Comparison of ENCODE assay signal across 8 cellular contexts in the genomic region with DNA sequence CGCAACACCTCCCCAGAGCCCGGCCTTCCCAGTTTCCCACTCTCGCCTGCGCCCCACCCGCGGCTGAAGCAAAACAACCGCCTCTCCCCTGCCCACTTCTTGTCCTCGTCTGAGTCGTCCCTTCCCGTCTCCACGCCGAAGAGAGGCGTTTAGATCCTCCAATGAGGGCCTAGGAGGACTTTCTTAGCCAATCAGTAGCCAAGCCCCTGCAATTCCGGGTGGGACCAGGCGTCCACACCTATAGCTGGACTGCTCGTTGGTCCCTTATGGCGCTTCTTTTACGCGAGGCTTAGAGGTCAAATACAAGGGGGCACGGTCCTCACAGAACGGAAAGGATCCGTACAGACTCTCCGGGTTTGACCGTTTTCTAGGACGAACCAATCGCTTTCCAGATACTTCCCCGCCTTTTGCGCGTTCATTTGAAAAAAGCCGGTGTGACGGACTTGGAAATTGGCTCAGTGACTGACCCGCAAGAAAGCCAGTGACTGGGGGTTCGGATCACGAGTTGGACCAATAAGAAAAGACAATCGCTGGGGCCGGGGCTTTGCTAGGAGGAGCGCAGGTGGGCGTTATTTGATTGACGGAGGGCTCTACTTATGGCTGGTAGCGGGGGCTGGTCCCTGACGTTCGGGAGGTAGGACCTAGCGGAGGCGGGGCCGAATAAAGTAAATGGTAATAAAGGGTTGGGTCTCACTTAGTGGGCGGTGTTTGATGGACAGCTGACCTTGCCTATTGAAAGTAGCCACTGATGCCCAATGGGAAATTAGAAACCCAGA. TPM values are rescaled to one million over a fixed set of nuclear protein-coding genes. Genes with fewer than 3 reads are reported as not detected.
A peak's percentile ranks its signal among the peaks of the same experiment; 100 is the strongest.
DNase-seq lines count a peak whose midpoint lies in the region; ATAC-seq and TF ChIP-seq lines count a peak whose summit lies in the region.

No MANE protein-coding gene starts in this region.

- POLR2A ChIA-PET in AG04450 (lab: Yijun Ruan, JAX) (interaction anchor here (0.7 to 1.2 kb wide), 4 partner anchors 15 to 194 kb away, joined by 3 to 7 read pairs (median 4); a partner anchor contains a TSS), WTC11 (lab: Charles Lee) (interaction anchor here (0.5 to 1.7 kb wide), 7 partner anchors 9 to 147 kb away, joined by 3 to 8 read pairs (median 6); no protein-coding TSS in a partner anchor)

- H3K4me1 Mint-ChIP-seq in WTC11, result peaks cover 27% of the 10 kb centered on the region

- H3K27me3 ChIP-seq in AG04450 (ENCODE audit: control insufficient read depth, insufficient read depth, low read length), result no peaks in the 10 kb centered on the region

- TF ChIP-seq CTCF in AG04450 (IDR thresholded peaks at IDR 0.05; ENCODE audit: low read depth, low read length) (no peak), WTC11 (IDR thresholded peaks at IDR 0.05) (no peak), cardiac fibroblast (IDR thresholded peaks at IDR 0.05; ENCODE audit: low read depth, low read length) (no peak)

- peak overlapping the region; percentile 99 for H3K27ac Mint-ChIP-seq in WTC11

- no peaks in the 10 kb centered on the region for H3K9me3 ChIP-seq in AG04450 (ENCODE audit: control insufficient read depth, insufficient read depth, low read length)

- peak overlapping the region; percentile 85 for H3K4me3 ChIP-seq in AG04450 (ENCODE audit: low read depth, low read length)
- H3K4me3 ChIP-seq in cardiac fibroblast (replicated peaks in 1 of 2; ENCODE audit: low read depth in 2 of 2, low read length in 2 of 2), result peak overlapping the region; percentile 57 to 69
- peak overlapping the region; percentile 34 to 56 (median 43) for H3K4me3 ChIP-seq in skin epidermis

- H3K27ac ChIP-seq in AG04450 (ENCODE audit: low read depth, low read length) (peak overlapping the region; percentile 98), skin epidermis (peak overlapping the region in 20 of 21 experiments; percentile 79 to 98 (median 92))

- CTCF ChIA-PET in AG04450 (lab: Charles Lee), result interaction anchor here (0.6 to 1.2 kb wide), 4 partner anchors 25 to 228 kb away, joined by 3 to 5 read pairs (median 4); no protein-coding TSS in a partner anchor
- CTCF ChIA-PET in WTC11 (lab: Charles Lee), result interaction anchor here (0.6 to 2.5 kb wide), 8 partner anchors 30 to 1139 kb away, joined by 3 to 10 read pairs (median 3); no protein-coding TSS in a partner anchor

- no peaks in the 10 kb centered on the region; the same call in none of the 2 replicates for H3K27me3 Mint-ChIP-seq in WTC11 (ENCODE audit: low read depth)

- H3K4me3 Mint-ChIP-seq in WTC11, result peak overlapping the region; percentile 77

- H3K9me3 Mint-ChIP-seq in WTC11, result peaks cover 19% of the 10 kb centered on the region

- peak; percentile 100 for DNase-seq in AG04450 (ENCODE audit: low read depth, low spot score)
- peak; percentile 100 for DNase-seq in NCI-H2227 (lab: John Stamatoyannopoulos, UW; ENCODE audit: unreplicated experiment)
- DNase-seq in WTC11 (ENCODE audit: low spot score), result peak; percentile 98
- DNase-seq in cardiac fibroblast (ENCODE audit: low read depth in 2 of 2), result peak; percentile 100
- DNase-seq in iPS-NIHi11 (ENCODE audit: low spot score), result peak; percentile 98

- H3K36me3 Mint-ChIP-seq in WTC11, result peaks cover 29% of the 10 kb centered on the region

- peak; percentile 87 for ATAC-seq in GM18909 (IDR thresholded peaks at IDR 0.05; ENCODE audit: poor library complexity, unreplicated experiment)
- peak; percentile 83 for ATAC-seq in HG03159 (IDR thresholded peaks at IDR 0.05; ENCODE audit: unreplicated experiment)
- peak; percentile 88 for ATAC-seq in WTC11

TF ChIP-seq in WTC11, 78 proteins besides CTCF, POLR2A, EP300 and RAD21 (continues in another document):
- TF ChIP-seq, protein P1, sequence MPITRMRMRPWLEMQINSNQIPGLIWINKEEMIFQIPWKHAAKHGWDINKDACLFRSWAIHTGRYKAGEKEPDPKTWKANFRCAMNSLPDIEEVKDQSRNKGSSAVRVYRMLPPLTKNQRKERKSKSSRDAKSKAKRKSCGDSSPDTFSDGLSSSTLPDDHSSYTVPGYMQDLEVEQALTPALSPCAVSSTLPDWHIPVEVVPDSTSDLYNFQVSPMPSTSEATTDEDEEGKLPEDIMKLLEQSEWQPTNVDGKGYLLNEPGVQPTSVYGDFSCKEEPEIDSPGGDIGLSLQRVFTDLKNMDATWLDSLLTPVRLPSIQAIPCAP (CRISPR knock-in tag; IDR thresholded peaks at IDR 0.05), result no peak
- TF ChIP-seq MXD4 (CRISPR knock-in tag; IDR thresholded peaks at IDR 0.05; ENCODE audit: borderline replicate concordance), result no peak
- 0 out of 2 replicates have a peak, but pooled peaks have one; percentile 51 for TF ChIP-seq ZNF232 (CRISPR knock-in tag; IDR thresholded peaks at IDR 0.05)
- TF ChIP-seq NR2C2 (CRISPR knock-in tag; IDR thresholded peaks at IDR 0.05), result no peak
- TF ChIP-seq GTF2I (CRISPR knock-in tag; conservative IDR thresholded peaks at IDR 0.05), result no peak
- peak; percentile 74 for TF ChIP-seq NFYB (CRISPR knock-in tag; conservative IDR thresholded peaks at IDR 0.05; ENCODE audit: low read depth)
- peak; percentile 88 for TF ChIP-seq FOXK1 (CRISPR knock-in tag; IDR thresholded peaks at IDR 0.05)
- no peak for TF ChIP-seq ZBTB21 (CRISPR knock-in tag; IDR thresholded peaks at IDR 0.05; ENCODE audit: borderline replicate concordance)
- TF ChIP-seq, protein P2, sequence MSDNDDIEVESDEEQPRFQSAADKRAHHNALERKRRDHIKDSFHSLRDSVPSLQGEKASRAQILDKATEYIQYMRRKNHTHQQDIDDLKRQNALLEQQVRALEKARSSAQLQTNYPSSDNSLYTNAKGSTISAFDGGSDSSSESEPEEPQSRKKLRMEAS (CRISPR knock-in tag; IDR thresholded peaks at IDR 0.05), result peak; percentile 82; the same call in 1 of the 2 replicates
- TF ChIP-seq, protein P3, sequence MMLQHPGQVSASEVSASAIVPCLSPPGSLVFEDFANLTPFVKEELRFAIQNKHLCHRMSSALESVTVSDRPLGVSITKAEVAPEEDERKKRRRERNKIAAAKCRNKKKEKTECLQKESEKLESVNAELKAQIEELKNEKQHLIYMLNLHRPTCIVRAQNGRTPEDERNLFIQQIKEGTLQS (CRISPR knock-in tag; conservative IDR thresholded peaks at IDR 0.05), result no peak
- peak; percentile 82 for TF ChIP-seq TP53 (CRISPR knock-in tag; IDR thresholded peaks at IDR 0.05)
- TF ChIP-seq MYBL2 (CRISPR knock-in tag; IDR thresholded peaks at IDR 0.05), result peak; percentile 67; the same call in 1 of the 2 replicates
- TF ChIP-seq, protein P4, sequence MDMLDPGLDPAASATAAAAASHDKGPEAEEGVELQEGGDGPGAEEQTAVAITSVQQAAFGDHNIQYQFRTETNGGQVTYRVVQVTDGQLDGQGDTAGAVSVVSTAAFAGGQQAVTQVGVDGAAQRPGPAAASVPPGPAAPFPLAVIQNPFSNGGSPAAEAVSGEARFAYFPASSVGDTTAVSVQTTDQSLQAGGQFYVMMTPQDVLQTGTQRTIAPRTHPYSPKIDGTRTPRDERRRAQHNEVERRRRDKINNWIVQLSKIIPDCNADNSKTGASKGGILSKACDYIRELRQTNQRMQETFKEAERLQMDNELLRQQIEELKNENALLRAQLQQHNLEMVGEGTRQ (CRISPR knock-in tag; IDR thresholded peaks at IDR 0.05), result 0 out of 2 replicates have a peak, but pooled peaks have one; percentile 27
- TF ChIP-seq, protein P5, sequence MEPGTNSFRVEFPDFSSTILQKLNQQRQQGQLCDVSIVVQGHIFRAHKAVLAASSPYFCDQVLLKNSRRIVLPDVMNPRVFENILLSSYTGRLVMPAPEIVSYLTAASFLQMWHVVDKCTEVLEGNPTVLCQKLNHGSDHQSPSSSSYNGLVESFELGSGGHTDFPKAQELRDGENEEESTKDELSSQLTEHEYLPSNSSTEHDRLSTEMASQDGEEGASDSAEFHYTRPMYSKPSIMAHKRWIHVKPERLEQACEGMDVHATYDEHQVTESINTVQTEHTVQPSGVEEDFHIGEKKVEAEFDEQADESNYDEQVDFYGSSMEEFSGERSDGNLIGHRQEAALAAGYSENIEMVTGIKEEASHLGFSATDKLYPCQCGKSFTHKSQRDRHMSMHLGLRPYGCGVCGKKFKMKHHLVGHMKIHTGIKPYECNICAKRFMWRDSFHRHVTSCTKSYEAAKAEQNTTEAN (CRISPR knock-in tag; IDR thresholded peaks at IDR 0.05), result no peak
- TF ChIP-seq, protein P6, sequence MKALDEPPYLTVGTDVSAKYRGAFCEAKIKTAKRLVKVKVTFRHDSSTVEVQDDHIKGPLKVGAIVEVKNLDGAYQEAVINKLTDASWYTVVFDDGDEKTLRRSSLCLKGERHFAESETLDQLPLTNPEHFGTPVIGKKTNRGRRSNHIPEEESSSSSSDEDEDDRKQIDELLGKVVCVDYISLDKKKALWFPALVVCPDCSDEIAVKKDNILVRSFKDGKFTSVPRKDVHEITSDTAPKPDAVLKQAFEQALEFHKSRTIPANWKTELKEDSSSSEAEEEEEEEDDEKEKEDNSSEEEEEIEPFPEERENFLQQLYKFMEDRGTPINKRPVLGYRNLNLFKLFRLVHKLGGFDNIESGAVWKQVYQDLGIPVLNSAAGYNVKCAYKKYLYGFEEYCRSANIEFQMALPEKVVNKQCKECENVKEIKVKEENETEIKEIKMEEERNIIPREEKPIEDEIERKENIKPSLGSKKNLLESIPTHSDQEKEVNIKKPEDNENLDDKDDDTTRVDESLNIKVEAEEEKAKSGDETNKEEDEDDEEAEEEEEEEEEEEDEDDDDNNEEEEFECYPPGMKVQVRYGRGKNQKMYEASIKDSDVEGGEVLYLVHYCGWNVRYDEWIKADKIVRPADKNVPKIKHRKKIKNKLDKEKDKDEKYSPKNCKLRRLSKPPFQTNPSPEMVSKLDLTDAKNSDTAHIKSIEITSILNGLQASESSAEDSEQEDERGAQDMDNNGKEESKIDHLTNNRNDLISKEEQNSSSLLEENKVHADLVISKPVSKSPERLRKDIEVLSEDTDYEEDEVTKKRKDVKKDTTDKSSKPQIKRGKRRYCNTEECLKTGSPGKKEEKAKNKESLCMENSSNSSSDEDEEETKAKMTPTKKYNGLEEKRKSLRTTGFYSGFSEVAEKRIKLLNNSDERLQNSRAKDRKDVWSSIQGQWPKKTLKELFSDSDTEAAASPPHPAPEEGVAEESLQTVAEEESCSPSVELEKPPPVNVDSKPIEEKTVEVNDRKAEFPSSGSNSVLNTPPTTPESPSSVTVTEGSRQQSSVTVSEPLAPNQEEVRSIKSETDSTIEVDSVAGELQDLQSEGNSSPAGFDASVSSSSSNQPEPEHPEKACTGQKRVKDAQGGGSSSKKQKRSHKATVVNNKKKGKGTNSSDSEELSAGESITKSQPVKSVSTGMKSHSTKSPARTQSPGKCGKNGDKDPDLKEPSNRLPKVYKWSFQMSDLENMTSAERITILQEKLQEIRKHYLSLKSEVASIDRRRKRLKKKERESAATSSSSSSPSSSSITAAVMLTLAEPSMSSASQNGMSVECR (CRISPR knock-in tag; IDR thresholded peaks at IDR 0.05; ENCODE audit: borderline replicate concordance), result 0 out of 2 replicates have a peak, but pooled peaks have one; percentile 22

RNA-seq across cellular contexts. Expression of a gene that starts 0.6 kb away (rescaled TPM):
- 29.0 and 29.1 TPM in 2 replicates for polyA plus RNA-seq in AG04450 (2011; rRNA removed)
- polyA minus RNA-seq in AG04450 (2011; rRNA and poly(A)+ RNA removed), result 31.3 and 39.5 TPM in 2 replicates
- 94.2 to 102 TPM (median 96.4 TPM) in 3 replicates for total RNA-seq in WTC11 (2021)

Comparison
In these comparisons a context has a peak if more than half of its experiments do, and no peak if none do; other contexts are left out.
1. Peak in every context shown above with its lines: DNase-seq, ATAC-seq, H3K4me3 ChIP-seq and H3K27ac ChIP-seq.